In genomic region chr4:17665852-17666251, GRCh38 we compare ENCODE assay signal across 16 cellular contexts. TPM values are rescaled to one million over a fixed set of nuclear protein-coding genes. Genes with fewer than 3 reads are reported as not detected.
A peak's percentile ranks its signal among the peaks of the same experiment; 100 is the strongest.
DNase-seq lines count a peak whose midpoint lies in the region; ATAC-seq and TF ChIP-seq lines count a peak whose summit lies in the region.
"Had no signal": no experiment of that assay in that cellular context is flagged by ENCODE, and none has a peak within 500 bp of the region (broad histone marks: within the 10 kb centered on the region; RNA-seq: fewer than 3 reads in every experiment).

No MANE protein-coding gene starts in this region.

- DNase-seq in osteocyte (ENCODE audit: extremely low spot score, unreplicated experiment) (peak; percentile 48), left colon (no peak), RPMI8226 (no peak)
- DNase-seq: ACHN; CD4-positive, alpha-beta memory T cell; DMS153; GDM1; GM23248; IMR-90; KBM-7 had no signal

- no peaks in the 10 kb centered on the region for H4K20me1 ChIP-seq in BLaER1
- no peaks in the 10 kb centered on the region for H4K20me1 ChIP-seq in DOHH2 (ENCODE audit: control insufficient read depth, insufficient read depth, low read depth, low read length)
- H4K20me1 ChIP-seq in OCI-LY3 (ENCODE audit: insufficient read depth, low read length), result no peaks in the 10 kb centered on the region

- no peak overlapping the region for H3K27ac Mint-ChIP-seq in osteocyte (ENCODE audit: unreplicated experiment)
- H3K27ac Mint-ChIP-seq: CD4-positive, alpha-beta memory T cell had no signal

- H3K27me3 Mint-ChIP-seq in osteocyte (ENCODE audit: unreplicated experiment), result peaks cover 13% of the 10 kb centered on the region

- no peaks in the 10 kb centered on the region for H3K36me3 ChIP-seq in BLaER1
- no peaks in the 10 kb centered on the region for H3K36me3 ChIP-seq in DOHH2 (ENCODE audit: control insufficient read depth, low read length)
- no peaks in the 10 kb centered on the region for H3K36me3 ChIP-seq in OCI-LY3 (replicated peaks; ENCODE audit: low read depth, low read length)

- no peaks in the 10 kb centered on the region for H3K9me2 ChIP-seq in DOHH2 (replicated peaks; ENCODE audit: control insufficient read depth, low read length)

- no peak overlapping the region for H3K27ac ChIP-seq in BLaER1
- no peak overlapping the region for H3K27ac ChIP-seq in DOHH2 (ENCODE audit: low read depth, low read length)
- H3K27ac ChIP-seq in OCI-LY3 (ENCODE audit: low read length), result peak overlapping the region; percentile 60
- H3K27ac ChIP-seq: C4-2B, GM23248 had no signal

- no peaks in the 10 kb centered on the region for H3K4me1 Mint-ChIP-seq in osteocyte (ENCODE audit: unreplicated experiment)
- H3K4me1 Mint-ChIP-seq: CD4-positive, alpha-beta memory T cell had no signal

- ATAC-seq in left colon (no peak), GM19455 (IDR thresholded peaks at IDR 0.05; ENCODE audit: unreplicated experiment) (no peak)
- ATAC-seq: HCT116 had no signal

- H3K9ac ChIP-seq in BLaER1 (no peak overlapping the region), OCI-LY3 (ENCODE audit: low read length) (no peak overlapping the region)
- H3K9ac ChIP-seq: GM23248 had no signal

- no peaks in the 10 kb centered on the region for H3K27me3 ChIP-seq in BLaER1
- H3K27me3 ChIP-seq in DOHH2 (ENCODE audit: control insufficient read depth, low read length), result peaks cover 11% of the 10 kb centered on the region
- no peaks in the 10 kb centered on the region for H3K27me3 ChIP-seq in OCI-LY3 (ENCODE audit: low read depth, low read length)

- H3K79me2 ChIP-seq in DOHH2 (ENCODE audit: control insufficient read depth, low read length) (no peaks in the 10 kb centered on the region), OCI-LY3 (ENCODE audit: low read length) (no peaks in the 10 kb centered on the region)

- no peaks in the 10 kb centered on the region for H3K36me3 Mint-ChIP-seq in osteocyte (ENCODE audit: unreplicated experiment)
- H3K36me3 Mint-ChIP-seq: CD4-positive, alpha-beta memory T cell had no signal

- H3K4me3 Mint-ChIP-seq in osteocyte (ENCODE audit: unreplicated experiment), result no peak overlapping the region
- H3K4me3 Mint-ChIP-seq: CD4-positive, alpha-beta memory T cell had no signal

- H3K4me2 ChIP-seq in BLaER1, result peak overlapping the region; percentile 66
- peak overlapping the region; percentile 78 for H3K4me2 ChIP-seq in DOHH2 (ENCODE audit: low read length)
- H3K4me2 ChIP-seq in OCI-LY3 (ENCODE audit: low read length), result peak overlapping the region; percentile 69

- H2AFZ ChIP-seq in OCI-LY3 (ENCODE audit: low read depth, low read length), result no peak overlapping the region
- H2AFZ ChIP-seq: GM23248 had no signal

- TF ChIP-seq CTCF in DOHH2 (IDR thresholded peaks at IDR 0.05; ENCODE audit: low read depth, low read length, poor library complexity, severe bottlenecking) (no peak), OCI-LY3 (IDR thresholded peaks at IDR 0.05; ENCODE audit: low read depth, low read length) (no peak), osteocyte (IDR thresholded peaks at IDR 0.05) (no peak)

- no peaks in the 10 kb centered on the region for H3K9me3 Mint-ChIP-seq in osteocyte (ENCODE audit: unreplicated experiment)

- H3K4me3 ChIP-seq in BLaER1 (no peak overlapping the region), DOHH2 (ENCODE audit: low read length) (no peak overlapping the region), OCI-LY3 (ENCODE audit: low read length) (0 out of 2 replicates have a peak overlapping the region, but pooled peaks have one; percentile 46)
- H3K4me3 ChIP-seq: GM23248 had no signal

- no peaks in the 10 kb centered on the region for H3K9me3 ChIP-seq in BLaER1
- H3K9me3 ChIP-seq in DOHH2 (ENCODE audit: control insufficient read depth, insufficient read depth, low read length), result no peaks in the 10 kb centered on the region
- no peaks in the 10 kb centered on the region for H3K9me3 ChIP-seq in OCI-LY3 (ENCODE audit: insufficient read depth, low read length)

- H3K4me1 ChIP-seq in BLaER1 (peaks cover 48% of the 10 kb centered on the region), DOHH2 (ENCODE audit: control insufficient read depth, low read length) (peaks cover 38% of the 10 kb centered on the region), OCI-LY3 (ENCODE audit: low read length) (peaks cover 46% of the 10 kb centered on the region)

- peaks cover 15% of the 10 kb centered on the region for H3F3A ChIP-seq in DOHH2 (ENCODE audit: control insufficient read depth, insufficient read depth)

- intact Hi-C loops in left colon (cut with DNase I, micrococcal nuclease), result no loop called here

RNA-seq across cellular contexts. Expression of gene MED28, which starts 51.4 kb away (rescaled TPM):
- 45.8 and 46.2 TPM in 2 replicates for total RNA-seq in osteocyte
- 10 to 100 TPM; 31.8 to 32.1 TPM for total RNA-seq in left colon
